ENCODE assay signal across 8 cellular contexts in the genomic region with DNA sequence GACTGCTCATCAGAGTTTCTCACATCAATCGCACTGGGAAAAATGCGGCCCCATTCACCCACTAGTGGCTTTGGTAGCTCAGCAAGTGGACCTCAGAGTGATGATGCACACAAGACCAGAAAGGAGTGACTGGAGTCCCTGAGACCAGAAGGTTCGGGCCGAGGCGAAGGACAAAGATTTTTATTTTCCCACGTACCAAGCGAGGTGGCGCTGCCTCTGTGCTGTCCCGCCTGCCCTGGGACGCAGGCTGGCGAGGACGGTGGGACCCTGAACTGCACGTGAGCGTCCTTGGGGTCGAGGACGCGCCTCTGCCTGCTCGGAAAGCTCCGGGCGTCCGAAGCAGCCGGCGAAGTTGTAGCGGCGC. TPM values are rescaled to one million over a fixed set of nuclear protein-coding genes. Genes with fewer than 3 reads are reported as not detected.
DNase-seq lines count a peak whose midpoint lies in the region; ATAC-seq, FAIRE-seq and TF ChIP-seq lines count a peak whose summit lies in the region.
"Not testable (repeated sequence)": the region's sequence is repeated elsewhere in the genome, so short reads cannot be mapped to it uniquely, and the experiment has no call there.

No MANE protein-coding gene starts in this region.

- intact Hi-C loops in lower leg skin (cut with DNase I; ENCODE audit: low total_unique reads) = not testable (repeated sequence)

- peak overlapping the region; percentile 71 for H3K4me3 ChIP-seq in BJ (ENCODE audit: low read depth, low read length)
- H3K4me3 ChIP-seq in epithelial cell of esophagus (ENCODE audit: low read length) = peak overlapping the region; percentile 66
- H3K4me3 ChIP-seq in lower leg skin (ENCODE audit: low read depth, poor library complexity, severe bottlenecking) = peak overlapping the region; percentile 58
- H3K4me3 ChIP-seq in small intestine (ENCODE audit: low read depth in 1 of 2, low read length in 2 of 2) = peak overlapping the region; percentile 57 to 73

- peak overlapping the region; percentile 24 to 80 for H3K27ac ChIP-seq in small intestine (ENCODE audit: low read depth in 1 of 2, low read length in 1 of 2)

- not testable (repeated sequence) for DNase-seq in BJ (ENCODE audit: low read depth); activated T-cell treated with anti-CD3 and anti-CD28 coated beads, Interleukin-2, amount 50 U/mL, for 24 hours; lower leg skin (ENCODE audit: low spot score in 2 of 2)
- DNase-seq in M059J (ENCODE audit: low read depth) (peak; percentile 9), epithelial cell of esophagus (ENCODE audit: low read depth) (peak; percentile 4), small intestine (peak; percentile 13)

- not testable (repeated sequence) for H3K9me3 ChIP-seq in small intestine (ENCODE audit: control insufficient read depth, low read depth)

- POLR2A ChIA-PET in BJ (lab: Charles Lee) = not testable (repeated sequence)

- 0 to 1% methylated on average over 6 to 13 of the region's 25 CpGs for WGBS in lower leg skin, 2 donors
- 0 to 1% (median 0%) methylated on average over 16 to 23 of the region's 25 CpGs for WGBS in small intestine, 3 donors

- H3K4me1 ChIP-seq in small intestine (ENCODE audit: control insufficient read depth in 2 of 2, insufficient read depth in 1 of 2, low read depth in 1 of 2, low read length in 1 of 2) = not testable (repeated sequence)

- TF ChIP-seq CTCF in BJ (IDR thresholded peaks at IDR 0.05; ENCODE audit: insufficient read depth, low read depth, low read length); epithelial cell of esophagus (IDR thresholded peaks at IDR 0.05; ENCODE audit: insufficient read depth, low read depth, low read length, missing control alignments); lower leg skin (IDR thresholded peaks at IDR 0.05): not testable (repeated sequence)

- peak overlapping the region; percentile 98 for H3K27ac Mint-ChIP-seq in activated T-cell treated with anti-CD3 and anti-CD28 coated beads, Interleukin-2, amount 50 U/mL, for 24 hours

- CTCF ChIA-PET in BJ (lab: Yijun Ruan, JAX) = not testable (repeated sequence)

- H3K36me3 ChIP-seq in BJ (ENCODE audit: control insufficient read depth, insufficient read depth, low read length); small intestine (ENCODE audit: control insufficient read depth in 2 of 2, insufficient read depth in 2 of 2, low read length in 2 of 2): not testable (repeated sequence)

- not testable (repeated sequence) for H3K27me3 ChIP-seq in BJ (ENCODE audit: control insufficient read depth, insufficient read depth, low read length); small intestine (ENCODE audit: control insufficient read depth in 2 of 2, insufficient read depth in 2 of 2, low read length in 2 of 2)

- peaks cover 40% of the 10 kb centered on the region for H3K4me1 Mint-ChIP-seq in activated T-cell treated with anti-CD3 and anti-CD28 coated beads, Interleukin-2, amount 50 U/mL, for 24 hours (ENCODE audit: low read depth)

- H3K36me3 Mint-ChIP-seq in activated T-cell treated with anti-CD3 and anti-CD28 coated beads, Interleukin-2, amount 50 U/mL, for 24 hours (ENCODE audit: low read depth) = peaks cover 46% of the 10 kb centered on the region

- not testable (repeated sequence) for TF ChIP-seq POLR2A in lower leg skin (IDR thresholded peaks at IDR 0.05)

- not testable (repeated sequence) for H3K9me3 Mint-ChIP-seq in activated T-cell treated with anti-CD3 and anti-CD28 coated beads, Interleukin-2, amount 50 U/mL, for 24 hours

- not testable (repeated sequence) for H3K27me3 Mint-ChIP-seq in activated T-cell treated with anti-CD3 and anti-CD28 coated beads, Interleukin-2, amount 50 U/mL, for 24 hours

- not testable (repeated sequence) for FAIRE-seq in small intestine (lab: Jason Lieb, UNC)

- ATAC-seq in GM19324 (IDR thresholded peaks at IDR 0.05; ENCODE audit: low FRiP score, unreplicated experiment) = peak; percentile 12
- ATAC-seq in HG02852 (IDR thresholded peaks at IDR 0.05; ENCODE audit: unreplicated experiment) = peak; percentile 54

- peak overlapping the region; percentile 99 for H3K4me3 Mint-ChIP-seq in activated T-cell treated with anti-CD3 and anti-CD28 coated beads, Interleukin-2, amount 50 U/mL, for 24 hours

RNA-seq across cellular contexts. Expression of gene TIMM23, which starts 0.6 kb away (rescaled TPM):
- polyA plus RNA-seq in BJ (2011; rRNA removed) (52.5 and 107 TPM in 2 replicates), small intestine (10 to 100 TPM; 71.9 to 91.0 (median 79.2) TPM)
- 37.9 and 39.8 TPM in 2 replicates for polyA minus RNA-seq in BJ (2011; rRNA and poly(A)+ RNA removed)
- total RNA-seq in M059J (2014; rRNA removed; shearing (Covaris generic)) = 130 and 145 TPM in 2 replicates
- total RNA-seq in lower leg skin = 10 to 100 TPM; 40.4 to 67.5 (median 55.9) TPM

RNA-seq across cellular contexts. Expression of gene NCOA4, which starts 58.7 kb away (rescaled TPM):
- polyA plus RNA-seq in BJ (2011; rRNA removed) (108 and 156 TPM in 2 replicates), small intestine (100 to 1,000 TPM in 2 of 3 donors, 10 to 100 TPM in 1; 82.1 to 245 (median 236) TPM)
- polyA minus RNA-seq in BJ (2011; rRNA and poly(A)+ RNA removed) = 83.2 and 104 TPM in 2 replicates
- total RNA-seq in M059J (2014; rRNA removed; shearing (Covaris generic)) = 147 and 160 TPM in 2 replicates
- total RNA-seq in lower leg skin = 100 to 1,000 TPM; 108 to 176 (median 145) TPM
